ENCODE assay signal across 9 cellular contexts in the genomic region with DNA sequence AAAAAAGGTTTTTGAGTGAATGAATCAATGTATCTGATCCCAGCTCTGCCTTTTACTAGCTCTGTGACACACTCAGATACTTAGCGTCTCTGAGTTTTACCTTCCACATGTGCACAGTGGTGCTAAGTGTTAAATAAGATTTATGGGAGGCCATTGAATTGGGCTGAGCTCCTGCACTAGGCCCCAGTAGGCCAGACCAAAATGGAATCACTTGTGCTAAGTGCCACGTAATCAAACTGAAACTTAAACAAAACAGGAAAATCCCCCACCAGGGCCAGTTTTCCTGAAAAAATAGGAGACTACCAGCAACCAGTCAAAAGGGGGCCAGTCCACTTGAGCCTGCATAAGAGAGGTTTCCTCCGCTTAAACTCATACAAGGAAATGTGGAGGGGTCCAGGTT. TPM values are rescaled to one million over a fixed set of nuclear protein-coding genes. Genes with fewer than 3 reads are reported as not detected.
DNase-seq lines count a peak whose midpoint lies in the region; ATAC-seq and TF ChIP-seq lines count a peak whose summit lies in the region.
"Had no signal": no experiment of that assay in that cellular context is flagged by ENCODE, and none has a peak within 500 bp of the region (broad histone marks: within the 10 kb centered on the region; RNA-seq: fewer than 3 reads in every experiment).

No MANE protein-coding gene starts in this region.

- ATAC-seq in activated T-helper 17 cell treated with anti-CD3 and anti-CD28 coated beads, Interleukin-2, amount 50 U/mL, for 72 hours (replicated peaks), result peak; percentile 9
- no peak for ATAC-seq in HG03108 (IDR thresholded peaks at IDR 0.05; ENCODE audit: unreplicated experiment)

- H3K4me3 ChIP-seq in kidney epithelial cell (ENCODE audit: low read depth, low read length) (peak overlapping the region; percentile 38), stomach (peak overlapping the region; percentile 19 to 69 (median 36)), H7 (ENCODE audit: insufficient read depth, low read depth, low read length) (no peak overlapping the region)

- H3K27ac Mint-ChIP-seq in T-helper 1 cell treated with Interleukin-12 subunit alpha and Interleukin-12 subunit beta and Interleukin-4 antibody, amounts not matched to agents 30 μg/mL and 1 μg/mL, for 36 hours, result no peak overlapping the region
- H3K27ac Mint-ChIP-seq in activated T-helper 17 cell treated with anti-CD3 and anti-CD28 coated beads, Interleukin-2, amount 50 U/mL, for 72 hours, result peak overlapping the region; percentile 82

- peak overlapping the region; percentile 83 to 92 (median 90) for H3K27ac ChIP-seq in stomach

- H3K36me3 Mint-ChIP-seq in T-helper 1 cell treated with Interleukin-12 subunit alpha and Interleukin-12 subunit beta and Interleukin-4 antibody, amounts not matched to agents 30 μg/mL and 1 μg/mL, for 36 hours (ENCODE audit: low read depth), result no peaks in the 10 kb centered on the region
- H3K36me3 Mint-ChIP-seq in activated T-helper 17 cell treated with anti-CD3 and anti-CD28 coated beads, Interleukin-2, amount 50 U/mL, for 72 hours (ENCODE audit: low read depth), result peaks cover 5% of the 10 kb centered on the region

- TF ChIP-seq CTCF in kidney epithelial cell (IDR thresholded peaks at IDR 0.05; ENCODE audit: insufficient read depth, low read length, poor library complexity, severe bottlenecking) (no peak), stomach (IDR thresholded peaks at IDR 0.05) (no peak)

- intact Hi-C loops in stomach (cut with DNase I; ENCODE audit: low total_unique reads), result no loop called here

- H3K4me1 Mint-ChIP-seq in T-helper 1 cell treated with Interleukin-12 subunit alpha and Interleukin-12 subunit beta and Interleukin-4 antibody, amounts not matched to agents 30 μg/mL and 1 μg/mL, for 36 hours (ENCODE audit: low read depth), result peaks cover 16% of the 10 kb centered on the region
- peaks cover 6% of the 10 kb centered on the region for H3K4me1 Mint-ChIP-seq in activated T-helper 17 cell treated with anti-CD3 and anti-CD28 coated beads, Interleukin-2, amount 50 U/mL, for 72 hours

- 76 to 88% (median 78%) methylated on average over 3 of the region's 3 CpGs for WGBS in stomach, 5 donors

- H3K9me3 ChIP-seq in stomach, result no peaks in the 10 kb centered on the region

- H3K9me3 Mint-ChIP-seq in T-helper 1 cell treated with Interleukin-12 subunit alpha and Interleukin-12 subunit beta and Interleukin-4 antibody, amounts not matched to agents 30 μg/mL and 1 μg/mL, for 36 hours, result no peaks in the 10 kb centered on the region
- no peaks in the 10 kb centered on the region for H3K9me3 Mint-ChIP-seq in activated T-helper 17 cell treated with anti-CD3 and anti-CD28 coated beads, Interleukin-2, amount 50 U/mL, for 72 hours

- peak overlapping the region; percentile 76 for H3K4me3 Mint-ChIP-seq in T-helper 1 cell treated with Interleukin-12 subunit alpha and Interleukin-12 subunit beta and Interleukin-4 antibody, amounts not matched to agents 30 μg/mL and 1 μg/mL, for 36 hours
- H3K4me3 Mint-ChIP-seq in activated T-helper 17 cell treated with anti-CD3 and anti-CD28 coated beads, Interleukin-2, amount 50 U/mL, for 72 hours, result peak overlapping the region; percentile 81

- TF ChIP-seq EP300 in stomach (IDR thresholded peaks at IDR 0.05), result no peak

- H3K27me3 ChIP-seq in kidney epithelial cell (ENCODE audit: control insufficient read depth, insufficient read depth, low read length), result no peaks in the 10 kb centered on the region
- H3K27me3 ChIP-seq in stomach, result no peaks in the 10 kb centered on the region
- peaks cover 3% of the 10 kb centered on the region; the same call in 1 of the 2 replicates for H3K27me3 ChIP-seq in H7 (ENCODE audit: control insufficient read depth, insufficient read depth, low read length)

- peaks cover 12 to 28% (median 22%) of the 10 kb centered on the region in 4 donors for H3K4me1 ChIP-seq in stomach

- H3K36me3 ChIP-seq in kidney epithelial cell (ENCODE audit: control insufficient read depth, insufficient read depth, low read length), result no peaks in the 10 kb centered on the region
- H3K36me3 ChIP-seq in stomach, result no peaks in the 10 kb centered on the region
- H3K36me3 ChIP-seq in H7 (replicated peaks; ENCODE audit: control insufficient read depth, insufficient read depth, low read length), result no peaks in the 10 kb centered on the region

- peaks cover 13% of the 10 kb centered on the region for H3K27me3 Mint-ChIP-seq in T-helper 1 cell treated with Interleukin-12 subunit alpha and Interleukin-12 subunit beta and Interleukin-4 antibody, amounts not matched to agents 30 μg/mL and 1 μg/mL, for 36 hours (ENCODE audit: low read depth)
- H3K27me3 Mint-ChIP-seq in activated T-helper 17 cell treated with anti-CD3 and anti-CD28 coated beads, Interleukin-2, amount 50 U/mL, for 72 hours, result no peaks in the 10 kb centered on the region

- DNase-seq in T-helper 1 cell (no peak), kidney epithelial cell (ENCODE audit: low read depth) (no peak), stomach (no peak), NCI-H2107 (lab: John Stamatoyannopoulos, UW) (no peak), H7 (no peak)
- DNase-seq: NCI-H2227 treated with DMSO at 0.1 percent for 48 hours had no signal

- TF ChIP-seq POLR2A in stomach (IDR thresholded peaks at IDR 0.05), result no peak

RNA-seq across cellular contexts. Expression of gene GJA3, which starts 40.9 kb away (rescaled TPM):
- under 1 TPM; 0.50 to 0.91 TPM for total RNA-seq in activated T-helper 17 cell treated with anti-CD3 and anti-CD28 coated beads, Interleukin-2, amount 50 U/mL, for 72 hours
- total RNA-seq in kidney epithelial cell (0.96 and 1.0 TPM in 2 replicates), stomach (under 1 TPM in 1 of 5 donors, not detected in 4; 0.14 TPM)
- polyA plus RNA-seq in stomach, result under 1 TPM in 1 of 3 donors, not detected in 2; 0.13 TPM
- 0.03 and 0.15 TPM in 2 replicates for total RNA-seq in H7 (2014; rRNA removed; shearing (Covaris generic))
